Comparison of ENCODE assay signal across 11 cellular contexts in genomic region chr3:85801955-85802354, GRCh38.
DNase-seq lines count a peak whose midpoint lies in the region; ATAC-seq and TF ChIP-seq lines count a peak whose summit lies in the region.
"Had no signal": no experiment of that assay in that cellular context is flagged by ENCODE, and none has a peak within 500 bp of the region (broad histone marks: within the 10 kb centered on the region; RNA-seq: fewer than 3 reads in every experiment).

No MANE protein-coding gene starts in this region.

- H3K36me3 Mint-ChIP-seq in activated T-helper 2 cell treated with anti-CD3 and anti-CD28 coated beads, Interferon-gamma antibody, Interleukin-2, Interleukin-4, amounts not matched to agents 10 μg/mL and 5 μg/mL and 100 μg/mL, durations not matched to agents 14 hours and 24 hours and 36 hours (ENCODE audit: low read depth): no peaks in the 10 kb centered on the region
- H3K36me3 Mint-ChIP-seq: activated naive CD8-positive, alpha-beta T cell treated with anti-CD3 and anti-CD28 coated beads for 36 hours; naive thymus-derived CD8-positive, alpha-beta T cell had no signal

- H3K79me2 ChIP-seq in MM.1S (ENCODE audit: low read length): no peaks in the 10 kb centered on the region

- peaks cover 21% of the 10 kb centered on the region for H3K9me3 Mint-ChIP-seq in activated T-helper 2 cell treated with anti-CD3 and anti-CD28 coated beads, Interferon-gamma antibody, Interleukin-2, Interleukin-4, amounts not matched to agents 10 μg/mL and 5 μg/mL and 100 μg/mL, durations not matched to agents 14 hours and 24 hours and 36 hours

- no peaks in the 10 kb centered on the region for H4K20me1 ChIP-seq in MM.1S (ENCODE audit: insufficient read depth, low read length)

- H3K4me1 ChIP-seq in MM.1S (ENCODE audit: low read length): no peaks in the 10 kb centered on the region

- H3K36me3 ChIP-seq in GM06990 (ENCODE audit: control insufficient read depth, insufficient read depth, low read length): no peaks in the 10 kb centered on the region
- H3K36me3 ChIP-seq in MM.1S (replicated peaks; ENCODE audit: insufficient read depth, low read length): no peaks in the 10 kb centered on the region
- H3K36me3 ChIP-seq in kidney epithelial cell (ENCODE audit: control insufficient read depth, insufficient read depth, low read length): no peaks in the 10 kb centered on the region

- no peaks in the 10 kb centered on the region for H3K9me3 ChIP-seq in MM.1S (replicated peaks; ENCODE audit: insufficient read depth, low read length)

- H3K27ac ChIP-seq in MM.1S (ENCODE audit: low read length): no peak overlapping the region

- no peaks in the 10 kb centered on the region for H3K4me1 Mint-ChIP-seq in activated T-helper 2 cell treated with anti-CD3 and anti-CD28 coated beads, Interferon-gamma antibody, Interleukin-2, Interleukin-4, amounts not matched to agents 10 μg/mL and 5 μg/mL and 100 μg/mL, durations not matched to agents 14 hours and 24 hours and 36 hours (ENCODE audit: low read depth)
- H3K4me1 Mint-ChIP-seq: activated naive CD8-positive, alpha-beta T cell treated with anti-CD3 and anti-CD28 coated beads for 36 hours; naive thymus-derived CD8-positive, alpha-beta T cell had no signal

- H3K27me3 ChIP-seq in GM06990 (replicated peaks; ENCODE audit: control insufficient read depth, insufficient read depth, low read length): no peaks in the 10 kb centered on the region
- no peaks in the 10 kb centered on the region for H3K27me3 ChIP-seq in MM.1S (replicated peaks; ENCODE audit: insufficient read depth, low read length)
- H3K27me3 ChIP-seq in kidney epithelial cell (ENCODE audit: control insufficient read depth, insufficient read depth, low read length): no peaks in the 10 kb centered on the region

- H3K4me3 ChIP-seq in GM06990 (replicated peaks; ENCODE audit: low read depth, low read length): no peak overlapping the region
- H3K4me3 ChIP-seq in MM.1S (ENCODE audit: low read length): no peak overlapping the region
- no peak overlapping the region for H3K4me3 ChIP-seq in kidney epithelial cell (ENCODE audit: low read depth, low read length)

- no peak for ATAC-seq in HG03095 (IDR thresholded peaks at IDR 0.05; ENCODE audit: unreplicated experiment)
- ATAC-seq in HG03039 (IDR thresholded peaks at IDR 0.05; ENCODE audit: unreplicated experiment): no peak
- ATAC-seq: naive thymus-derived CD8-positive, alpha-beta T cell had no signal

- H3K4me2 ChIP-seq in MM.1S (ENCODE audit: low read depth, low read length): no peak overlapping the region

- no peak overlapping the region for H3K9ac ChIP-seq in MM.1S (ENCODE audit: low read length)

- no peaks in the 10 kb centered on the region for H3K9me2 ChIP-seq in MM.1S (replicated peaks; ENCODE audit: insufficient read depth, low read length)

- no peak overlapping the region for H3K4me3 Mint-ChIP-seq in activated T-helper 2 cell treated with anti-CD3 and anti-CD28 coated beads, Interferon-gamma antibody, Interleukin-2, Interleukin-4, amounts not matched to agents 10 μg/mL and 5 μg/mL and 100 μg/mL, durations not matched to agents 14 hours and 24 hours and 36 hours (ENCODE audit: low read depth)
- H3K4me3 Mint-ChIP-seq: activated naive CD8-positive, alpha-beta T cell treated with anti-CD3 and anti-CD28 coated beads for 36 hours; naive thymus-derived CD8-positive, alpha-beta T cell had no signal

- no peaks in the 10 kb centered on the region for H3F3A ChIP-seq in MM.1S (ENCODE audit: insufficient read depth, low read length)

- no peak overlapping the region for H2AFZ ChIP-seq in MM.1S (ENCODE audit: low read length)

- intact Hi-C loops in activated T-helper 2 cell treated with anti-CD3 and anti-CD28 coated beads, Interferon-gamma antibody, Interleukin-2, Interleukin-4, amounts not matched to agents 10 μg/mL and 5 μg/mL and 100 μg/mL, durations not matched to agents 14 hours and 24 hours and 36 hours (cut with micrococcal nuclease): no loop called here

- H3K27ac Mint-ChIP-seq in activated T-helper 2 cell treated with anti-CD3 and anti-CD28 coated beads, Interferon-gamma antibody, Interleukin-2, Interleukin-4, amounts not matched to agents 10 μg/mL and 5 μg/mL and 100 μg/mL, durations not matched to agents 14 hours and 24 hours and 36 hours: no peak overlapping the region
- H3K27ac Mint-ChIP-seq: activated naive CD8-positive, alpha-beta T cell treated with anti-CD3 and anti-CD28 coated beads for 36 hours; naive thymus-derived CD8-positive, alpha-beta T cell had no signal

- DNase-seq in GM06990 (ENCODE audit: extremely low read depth, insufficient read length): no peak
- DNase-seq in MM.1S: no peak
- peak; percentile 6 for DNase-seq in SW480 (ENCODE audit: low spot score)
- no peak for DNase-seq in kidney epithelial cell (ENCODE audit: low read depth)
- DNase-seq in foreskin melanocyte: no peak
- no peak for DNase-seq in activated T-helper 2 cell treated with anti-CD3 and anti-CD28 coated beads, Interferon-gamma antibody, Interleukin-2, Interleukin-4, amounts not matched to agents 10 μg/mL and 5 μg/mL and 100 μg/mL, durations not matched to agents 14 hours and 24 hours and 36 hours (ENCODE audit: low spot score)
- DNase-seq: activated naive CD8-positive, alpha-beta T cell treated with anti-CD3 and anti-CD28 coated beads for 36 hours; HCEC 1CT; naive thymus-derived CD8-positive, alpha-beta T cell had no signal

- no peaks in the 10 kb centered on the region for H3K27me3 Mint-ChIP-seq in activated T-helper 2 cell treated with anti-CD3 and anti-CD28 coated beads, Interferon-gamma antibody, Interleukin-2, Interleukin-4, amounts not matched to agents 10 μg/mL and 5 μg/mL and 100 μg/mL, durations not matched to agents 14 hours and 24 hours and 36 hours (ENCODE audit: low read depth)
- H3K27me3 Mint-ChIP-seq: activated naive CD8-positive, alpha-beta T cell treated with anti-CD3 and anti-CD28 coated beads for 36 hours; naive thymus-derived CD8-positive, alpha-beta T cell had no signal

- TF ChIP-seq CTCF in GM06990 (IDR thresholded peaks at IDR 0.05; ENCODE audit: insufficient read depth, low read length, poor library complexity, severe bottlenecking) (peak; percentile 10), MM.1S (IDR thresholded peaks at IDR 0.05; ENCODE audit: low read length) (peak; percentile 19), kidney epithelial cell (IDR thresholded peaks at IDR 0.05; ENCODE audit: insufficient read depth, low read length, poor library complexity, severe bottlenecking) (peak; percentile 57)
